ENCODE assay signal across 1 cellular context in genomic region chr20:50187403-50188051, GRCh38.
TF ChIP-seq lines count a peak whose summit lies in the region.

No MANE protein-coding gene starts in this region.

TF ChIP-seq in HepG2, 621 proteins besides CTCF, POLR2A, EP300 and RAD21 (continued from another document and continues in another):
- TF ChIP-seq ZBED4 (CRISPR knock-in tag; IDR thresholded peaks at IDR 0.05; ENCODE audit: borderline replicate concordance) (peak; percentile 98), REST (IDR thresholded peaks at IDR 0.05; ENCODE audit: borderline replicate concordance in 1 of 2, low read depth in 1 of 2, low read length in 2 of 2) (no peak), ZNF367 (CRISPR knock-in tag; IDR thresholded peaks at IDR 0.05; ENCODE audit: borderline replicate concordance) (no peak), ZNF660 (CRISPR knock-in tag; IDR thresholded peaks at IDR 0.05; ENCODE audit: borderline replicate concordance, low read depth) (no peak), ZMYM3 (CRISPR knock-in tag; IDR thresholded peaks at IDR 0.05) (peak; percentile 51; the same call in 1 of the 2 replicates), THAP11 (CRISPR knock-in tag; IDR thresholded peaks at IDR 0.05) (peak; percentile 72), JDP2 (CRISPR knock-in tag; IDR thresholded peaks at IDR 0.05; ENCODE audit: borderline replicate concordance) (no peak), MXD3 (CRISPR knock-in tag; IDR thresholded peaks at IDR 0.05) (no peak), RARA (CRISPR knock-in tag; IDR thresholded peaks at IDR 0.05) (peak; percentile 61), ATF7-NPFF (CRISPR knock-in tag; IDR thresholded peaks at IDR 0.05; ENCODE audit: low read depth) (no peak; the same call in 1 of the 2 replicates), NR0B2 (CRISPR knock-in tag; IDR thresholded peaks at IDR 0.05) (no peak), ZBTB37 (CRISPR knock-in tag; IDR thresholded peaks at IDR 0.05) (no peak), RNF2 (conservative IDR thresholded peaks at IDR 0.05; ENCODE audit: low read depth) (no peak), ZNF678 (CRISPR knock-in tag; IDR thresholded peaks at IDR 0.05) (no peak), THRA (CRISPR knock-in tag; IDR thresholded peaks at IDR 0.05; ENCODE audit: borderline replicate concordance) (no peak; the same call in 1 of the 2 replicates), ZNF318 (CRISPR knock-in tag; IDR thresholded peaks at IDR 0.05) (no peak), ZNF891 (CRISPR knock-in tag; IDR thresholded peaks at IDR 0.05) (no peak), ZNF790 (CRISPR knock-in tag; IDR thresholded peaks at IDR 0.05; ENCODE audit: borderline replicate concordance) (no peak), ETV6 (CRISPR knock-in tag; conservative IDR thresholded peaks at IDR 0.05) (no peak; the same call in 1 of the 2 replicates), MNT (IDR thresholded peaks at IDR 0.05) (no peak), TEAD2 (CRISPR knock-in tag; IDR thresholded peaks at IDR 0.05) (no peak), TCF7 (IDR thresholded peaks at IDR 0.05; ENCODE audit: low read depth) (no peak), ZNF850 (CRISPR knock-in tag; conservative IDR thresholded peaks at IDR 0.05) (no peak), HOMEZ (CRISPR knock-in tag; IDR thresholded peaks at IDR 0.05; ENCODE audit: low read depth) (no peak), KAT2B (IDR thresholded peaks at IDR 0.05; ENCODE audit: borderline replicate concordance, low read depth, low read length) (no peak), TFE3 (CRISPR knock-in tag; IDR thresholded peaks at IDR 0.05) (no peak), RXRB (CRISPR knock-in tag; IDR thresholded peaks at IDR 0.05; ENCODE audit: borderline replicate concordance) (peak; percentile 55; the same call in 1 of the 2 replicates), GABPA (IDR thresholded peaks at IDR 0.05; ENCODE audit: low read depth, low read length) (no peak), GABPA (CRISPR knock-in tag; IDR thresholded peaks at IDR 0.05; ENCODE audit: low read depth) (peak; percentile 30; the same call in 1 of the 2 replicates)
